Comparison of ENCODE assay signal across 1 cellular context in genomic region chr7:111682576-111683372, GRCh38.
TF ChIP-seq lines count a peak whose summit lies in the region.

No MANE protein-coding gene starts in this region.

TF ChIP-seq in SK-N-SH, 30 proteins besides CTCF, POLR2A, EP300 and RAD21 (continued from another document):
- TF ChIP-seq TEAD4 (IDR thresholded peaks at IDR 0.05; ENCODE audit: borderline replicate concordance, insufficient read depth) (peak; percentile 48; the same call in 1 of the 2 replicates), TAF1 (IDR thresholded peaks at IDR 0.05; ENCODE audit: borderline replicate concordance, low read depth, low read length) (no peak), TCF12 (IDR thresholded peaks at IDR 0.05) (peak; percentile 84), PBX3 (IDR thresholded peaks at IDR 0.05) (peak; percentile 76), MEF2A (IDR thresholded peaks at IDR 0.05; ENCODE audit: borderline replicate concordance, low read depth) (peak; percentile 79), ZBTB33 (IDR thresholded peaks at IDR 0.05; ENCODE audit: borderline replicate concordance, low read depth) (no peak), SMC3 (IDR thresholded peaks at IDR 0.05; ENCODE audit: low read depth, low read length) (no peak), MAX (IDR thresholded peaks at IDR 0.05; ENCODE audit: low read depth) (no peak), GATA2 (CRISPR knock-in tag; IDR thresholded peaks at IDR 0.05) (0 out of 2 replicates have a peak, but pooled peaks have one; percentile 8), RFX5 (IDR thresholded peaks at IDR 0.05; ENCODE audit: low read length) (no peak), EZH2phosphoT487 (IDR thresholded peaks at IDR 0.05; ENCODE audit: borderline replicate concordance, low read depth) (no peak), USF2 (IDR thresholded peaks at IDR 0.05; ENCODE audit: borderline replicate concordance, low read depth, low read length) (no peak), POLR2AphosphoS5 (IDR thresholded peaks at IDR 0.05; ENCODE audit: low read depth, low read length) (peak; percentile 24; the same call in 1 of the 2 replicates), CHD2 (IDR thresholded peaks at IDR 0.05; ENCODE audit: low read length, partially characterized antibody) (no peak), FOXJ3 (CRISPR knock-in tag; IDR thresholded peaks at IDR 0.05) (no peak), JUND (IDR thresholded peaks at IDR 0.05) (peak; percentile 20; the same call in 1 of the 2 replicates), GABPA (IDR thresholded peaks at IDR 0.05; ENCODE audit: low read depth) (no peak), MXI1 (IDR thresholded peaks at IDR 0.05; ENCODE audit: low read depth, low read length) (no peak), NRF1 (IDR thresholded peaks at IDR 0.05; ENCODE audit: low read depth, low read length) (no peak), NFIC (IDR thresholded peaks at IDR 0.05; ENCODE audit: borderline replicate concordance) (no peak), SIN3A (IDR thresholded peaks at IDR 0.05; ENCODE audit: borderline replicate concordance, low read depth, low read length) (no peak; the same call in 1 of the 2 replicates)
